Comparison of ENCODE assay signal across 1 cellular context in genomic region chr7:2412587-2413201, GRCh38.
TF ChIP-seq lines count a peak whose summit lies in the region.

No MANE protein-coding gene starts in this region.

TF ChIP-seq in GM12878, 131 proteins besides CTCF, POLR2A, EP300 and RAD21:
- no peak for TF ChIP-seq IKZF1 (conservative IDR thresholded peaks at IDR 0.05)
- TF ChIP-seq ESRRA (IDR thresholded peaks at IDR 0.05; ENCODE audit: low read length) = no peak
- no peak for TF ChIP-seq YBX1 (IDR thresholded peaks at IDR 0.05)
- no peak for TF ChIP-seq NFYA (IDR thresholded peaks at IDR 0.05; ENCODE audit: borderline replicate concordance, low read depth, low read length)
- TF ChIP-seq RCOR1 (conservative IDR thresholded peaks at IDR 0.05; ENCODE audit: low read depth, low read length) = no peak
- no peak for TF ChIP-seq ZBTB33 (IDR thresholded peaks at IDR 0.05)
- no peak for TF ChIP-seq RFX5 (IDR thresholded peaks at IDR 0.05; ENCODE audit: low read depth, low read length)
- TF ChIP-seq SRF (IDR thresholded peaks at IDR 0.05; ENCODE audit: low read depth in 2 of 2, low read length in 2 of 2) = no peak
- TF ChIP-seq NR2F1 (conservative IDR thresholded peaks at IDR 0.05) = no peak
- TF ChIP-seq CEBPB (IDR thresholded peaks at IDR 0.05; ENCODE audit: borderline replicate concordance in 1 of 2, low read depth in 2 of 2, low read length in 2 of 2) = no peak
- no peak for TF ChIP-seq ZSCAN29 (IDR thresholded peaks at IDR 0.05)
- no peak for TF ChIP-seq IRF4 (IDR thresholded peaks at IDR 0.05; ENCODE audit: low read depth, low read length)
- no peak for TF ChIP-seq BCLAF1 (IDR thresholded peaks at IDR 0.05)
- no peak for TF ChIP-seq DPF2 (IDR thresholded peaks at IDR 0.05)
- TF ChIP-seq CHD4 (IDR thresholded peaks at IDR 0.05) = no peak
